Comparison of ENCODE assay signal across 26 cellular contexts in genomic region chr2:225980372-225980771, GRCh38.
"Had no signal": no experiment of that assay in that cellular context is flagged by ENCODE, and none has a peak within 500 bp of the region (broad histone marks: within the 10 kb centered on the region; RNA-seq: fewer than 3 reads in every experiment).

No MANE protein-coding gene starts in this region.

- DNase-seq: stimulated activated CD4-positive, alpha-beta T cell treated with anti-CD3 and anti-CD28 coated beads, Interleukin-2, amount 100 ng/mL, for 48 hours; stimulated activated CD4-positive, alpha-beta T cell treated with anti-CD3 and anti-CD28 coated beads, Interleukin-4, amount 100 ng/mL, for 1 hour; stimulated activated CD4-positive, alpha-beta T cell treated with anti-CD3 and anti-CD28 coated beads, Interleukin-4, amount 100 ng/mL, for 24 hours; stimulated activated CD4-positive, alpha-beta T cell treated with anti-CD3 and anti-CD28 coated beads, Interleukin-4, amount 100 ng/mL, for 4 hours; stimulated activated CD8-positive, alpha-beta memory T cell treated with anti-CD3 and anti-CD28 coated beads, Interleukin-4, amount 100 ng/mL, for 48 hours; stimulated activated naive B cell treated with anti-CD40 and anti-IgM and Interleukin-4, amounts not matched to agents 10 μg/mL and 1 μg/mL and 100 μg/mL, for 72 hours; stimulated activated naive CD4-positive, alpha-beta T cell; stimulated activated naive CD4-positive, alpha-beta T cell treated with Interleukin-2 at 50 U/mL for 16 hours; stimulated activated naive CD8-positive, alpha-beta T cell treated with anti-CD3 and anti-CD28 coated beads, Interleukin-15, amount 100 ng/mL, for 72 hours; stimulated activated naive CD8-positive, alpha-beta T cell treated with anti-CD3 and anti-CD28 coated beads, Interleukin-15, Interleukin-2, amounts not matched to agents 100 U/mL and 50 U/mL, for 24 hours; stomach; substantia nigra; testis; thyroid gland; tibial artery; transverse colon; trophoblast cell; upper lobe of right lung; uterus had no signal

- H3K27ac ChIP-seq: stomach, suprapubic skin, testis, thoracic aorta, thyroid gland, tibial artery, tibial nerve, transverse colon, upper lobe of left lung, upper lobe of right lung, uterus, vagina had no signal

- ATAC-seq: stimulated activated effector memory CD8-positive, alpha-beta T cell treated with anti-CD3 and anti-CD28 coated beads, Interleukin-12 subunit alpha, Interleukin-12 subunit beta, amount 100 ng/mL, for 72 hours; stimulated activated memory B cell treated with anti-CD40 and anti-IgM and Interleukin-4, amounts not matched to agents 10 μg/mL and 1 μg/mL and 100 μg/mL, for 72 hours; stimulated activated naive B cell treated with anti-CD40 and anti-IgM and Interleukin-4, amounts not matched to agents 10 μg/mL and 1 μg/mL and 100 μg/mL, for 72 hours; stimulated activated naive CD8-positive, alpha-beta T cell treated with anti-CD3 and anti-CD28 coated beads, Interleukin-15, amount 100 ng/mL, for 72 hours; stimulated activated naive CD8-positive, alpha-beta T cell treated with anti-CD3 and anti-CD28 coated beads, Interleukin-15, Interleukin-2, amounts not matched to agents 100 U/mL and 50 U/mL, for 24 hours; upper lobe of right lung had no signal

- H3K27me3 ChIP-seq: stomach, suprapubic skin, testis, thyroid gland, tibial artery, tibial nerve, transverse colon, upper lobe of left lung, upper lobe of right lung, uterus, vagina had no signal

- H3K4me1 ChIP-seq: stomach, suprapubic skin, testis, thyroid gland, tibial artery, tibial nerve, transverse colon, upper lobe of left lung, upper lobe of right lung, uterus, vagina had no signal

- H3K9me3 ChIP-seq: stomach, suprapubic skin, testis, thoracic aorta, thyroid gland, tibial artery, tibial nerve, transverse colon, upper lobe of left lung, upper lobe of right lung, vagina had no signal

- H3K4me3 ChIP-seq: stomach, suprapubic skin, testis, thoracic aorta, thyroid gland, tibial artery, tibial nerve, transverse colon, upper lobe of left lung, upper lobe of right lung, uterus, vagina had no signal

- H3K36me3 ChIP-seq: stomach, suprapubic skin, thoracic aorta, thyroid gland, tibial artery, tibial nerve, transverse colon, upper lobe of left lung, upper lobe of right lung, uterus, vagina had no signal
